ENCODE assay signal across 8 cellular contexts in genomic region chr20:34706022-34706875, GRCh38. TPM values are rescaled to one million over a fixed set of nuclear protein-coding genes. Genes with fewer than 3 reads are reported as not detected.
DNase-seq lines count a peak whose midpoint lies in the region; ATAC-seq and TF ChIP-seq lines count a peak whose summit lies in the region.
"Had no signal": no experiment of that assay in that cellular context is flagged by ENCODE, and none has a peak within 500 bp of the region (broad histone marks: within the 10 kb centered on the region; RNA-seq: fewer than 3 reads in every experiment).

No MANE protein-coding gene starts in this region.

- H3K36me3 Mint-ChIP-seq in central memory CD8-positive, alpha-beta T cell (ENCODE audit: insufficient read depth), result peaks cover 56% of the 10 kb centered on the region

- WGBS in suprapubic skin, result 78% methylated on average over 3 of the region's 3 CpGs

- H3K36me3 ChIP-seq in Karpas-422 (ENCODE audit: insufficient read depth, low read length), result no peaks in the 10 kb centered on the region
- H3K36me3 ChIP-seq in mucosa of stomach (ENCODE audit: control insufficient read depth, insufficient read depth, low read length), result no peaks in the 10 kb centered on the region
- H3K36me3 ChIP-seq in suprapubic skin, result no peaks in the 10 kb centered on the region
- H3K36me3 ChIP-seq in uterus, result no peaks in the 10 kb centered on the region
- H3K36me3 ChIP-seq in HAP-1 (replicated peaks), result no peaks in the 10 kb centered on the region

- TF ChIP-seq POLR2A in suprapubic skin (IDR thresholded peaks at IDR 0.05) (no peak), uterus (IDR thresholded peaks at IDR 0.05) (no peak)

- no peaks in the 10 kb centered on the region for H3K27me3 Mint-ChIP-seq in central memory CD8-positive, alpha-beta T cell

- H3K27me3 ChIP-seq in Karpas-422 (ENCODE audit: low read length), result no peaks in the 10 kb centered on the region
- H3K27me3 ChIP-seq in mucosa of stomach (ENCODE audit: control insufficient read depth, insufficient read depth, low read length), result no peaks in the 10 kb centered on the region
- H3K27me3 ChIP-seq in suprapubic skin, result no peaks in the 10 kb centered on the region
- no peaks in the 10 kb centered on the region for H3K27me3 ChIP-seq in uterus
- H3K27me3 ChIP-seq in HAP-1 (ENCODE audit: low read depth), result no peaks in the 10 kb centered on the region

- no peak for ATAC-seq in central memory CD8-positive, alpha-beta T cell (replicated peaks; ENCODE audit: extremely low read depth, poor library complexity, severe bottlenecking)

- no peaks in the 10 kb centered on the region; the same call in 1 of the 2 replicates for H4K20me1 ChIP-seq in Karpas-422 (ENCODE audit: insufficient read depth, low read depth, low read length)

- no peak overlapping the region for H2AFZ ChIP-seq in Karpas-422 (ENCODE audit: low read length)

- peaks cover 38% of the 10 kb centered on the region for H3K4me1 Mint-ChIP-seq in central memory CD8-positive, alpha-beta T cell

- H3K4me3 ChIP-seq in Karpas-422 (ENCODE audit: low read length) (no peak overlapping the region), mucosa of stomach (ENCODE audit: low read length) (no peak overlapping the region), suprapubic skin (no peak overlapping the region), uterus (no peak overlapping the region), HAP-1 (no peak overlapping the region)

- H3K9me3 ChIP-seq in Karpas-422 (ENCODE audit: low read length), result no peaks in the 10 kb centered on the region
- no peaks in the 10 kb centered on the region for H3K9me3 ChIP-seq in mucosa of stomach (ENCODE audit: control insufficient read depth, low read length)
- H3K9me3 ChIP-seq in suprapubic skin, result no peaks in the 10 kb centered on the region
- H3K9me3 ChIP-seq in uterus, result no peaks in the 10 kb centered on the region
- H3K9me3 ChIP-seq in HAP-1, result no peaks in the 10 kb centered on the region

- in situ Hi-C loops in HAP-1 (cut with MboI; ENCODE audit: low sequenced_read_pairs), result loop anchor here (5.0 to 25.0 kb wide), 2 partner anchors 169 to 394 kb away; partner anchors contain the start of gene AHCY

- H3K4me2 ChIP-seq in Karpas-422 (ENCODE audit: low read depth, low read length, poor library complexity, severe bottlenecking), result peak overlapping the region; percentile 98

- DNase-seq in Karpas-422 (no peak), suprapubic skin (ENCODE audit: low spot score in 2 of 2) (no peak), uterus (no peak), dermis blood vessel endothelial cell (no peak), HAP-1 (ENCODE audit: low spot score in 2 of 2) (no peak)
- DNase-seq in central memory CD8-positive, alpha-beta T cell (ENCODE audit: low spot score in 2 of 2), result no peak
- DNase-seq: NCI-H524 treated with DMSO at 0.1 percent for 48 hours had no signal

- no peak overlapping the region for H3K27ac ChIP-seq in Karpas-422 (ENCODE audit: low read length)
- peak overlapping the region; percentile 98 for H3K27ac ChIP-seq in suprapubic skin
- peak overlapping the region in 1 of 2 donors; percentile 4 for H3K27ac ChIP-seq in uterus

- H3K4me1 ChIP-seq in Karpas-422 (ENCODE audit: low read length), result peaks cover 51% of the 10 kb centered on the region
- peaks cover 32% of the 10 kb centered on the region for H3K4me1 ChIP-seq in mucosa of stomach (ENCODE audit: control insufficient read depth, insufficient read depth, low read length)
- H3K4me1 ChIP-seq in suprapubic skin, result peaks cover 48% of the 10 kb centered on the region
- H3K4me1 ChIP-seq in uterus, result no peaks in the 10 kb centered on the region
- peaks cover 20% of the 10 kb centered on the region for H3K4me1 ChIP-seq in HAP-1

- no peaks in the 10 kb centered on the region for H3K79me2 ChIP-seq in Karpas-422 (ENCODE audit: low read length)

- H3K27ac Mint-ChIP-seq in central memory CD8-positive, alpha-beta T cell (ENCODE audit: low read depth), result peak overlapping the region; percentile 100

- TF ChIP-seq EP300 in suprapubic skin (IDR thresholded peaks at IDR 0.05), result no peak

- no peaks in the 10 kb centered on the region for H3K9me2 ChIP-seq in Karpas-422 (replicated peaks; ENCODE audit: insufficient read depth, low read length)

- intact Hi-C loops in uterus (cut with DNase I; ENCODE audit: low total_unique reads), result no loop called here

- H3K4me3 Mint-ChIP-seq in central memory CD8-positive, alpha-beta T cell, result peak overlapping the region; percentile 96

- H3K9me3 Mint-ChIP-seq in central memory CD8-positive, alpha-beta T cell, result no peaks in the 10 kb centered on the region

- H3K9ac ChIP-seq in Karpas-422 (ENCODE audit: low read length) (peak overlapping the region; percentile 76), mucosa of stomach (ENCODE audit: low read length) (peak overlapping the region; percentile 92)

- TF ChIP-seq CTCF in suprapubic skin (IDR thresholded peaks at IDR 0.05), result no peak
- no peak for TF ChIP-seq CTCF in uterus (IDR thresholded peaks at IDR 0.05)

RNA-seq across cellular contexts. Expression of gene TP53INP2, which starts 2.1 kb away (rescaled TPM):
- 4.6 and 8.1 TPM in 2 replicates for total RNA-seq in Karpas-422 (2014; rRNA removed; shearing (Covaris generic); ENCODE audit: low replicate concordance)
- total RNA-seq in suprapubic skin (10 to 100 TPM in 2 of 4 donors, 1 to 10 TPM in 2; 8.1 to 19.4 (median 10.7) TPM), uterus (10 to 100 TPM in 1 of 4 donors, 1 to 10 TPM in 3; 1.2 to 23.2 (median 2.8) TPM), dermis blood vessel endothelial cell (5.8 and 9.9 TPM in 2 replicates)

RNA-seq across cellular contexts. Expression of gene PIGU, which starts 29.4 kb away (rescaled TPM):
- 13.0 and 18.4 TPM in 2 replicates for total RNA-seq in Karpas-422 (2014; rRNA removed; shearing (Covaris generic); ENCODE audit: low replicate concordance)
- total RNA-seq in suprapubic skin (10 to 100 TPM; 13.6 to 21.7 (median 16.2) TPM), uterus (10 to 100 TPM in 2 of 4 donors, 1 to 10 TPM in 2; 9.5 to 17.5 (median 12.5) TPM), dermis blood vessel endothelial cell (7.8 and 8.3 TPM in 2 replicates)
